Comparison of ENCODE assay signal across 40 cellular contexts in the genomic region with DNA sequence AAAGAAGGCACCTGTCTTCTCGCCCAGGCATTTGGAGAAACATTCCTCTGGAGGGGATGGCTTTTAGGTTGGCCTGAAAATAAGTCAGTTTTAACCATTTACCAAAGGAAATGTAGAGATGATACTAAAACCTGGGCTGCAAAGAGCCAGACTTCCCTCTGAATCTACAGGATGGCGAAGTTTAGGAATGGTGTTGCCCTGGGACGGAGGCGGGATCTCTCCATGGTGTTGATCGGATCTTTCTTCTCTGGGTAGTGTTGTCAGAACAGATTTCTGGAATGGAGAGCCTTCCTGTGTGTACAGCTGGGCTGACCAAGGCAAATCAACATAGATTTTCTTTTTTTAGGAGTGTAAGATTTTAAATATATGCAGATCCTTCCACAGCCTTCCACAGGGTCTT.
"Had no signal": no experiment of that assay in that cellular context is flagged by ENCODE, and none has a peak within 500 bp of the region (broad histone marks: within the 10 kb centered on the region; RNA-seq: fewer than 3 reads in every experiment).

No MANE protein-coding gene starts in this region.

- H3K4me1 ChIP-seq: ascending aorta had no signal

- H3K4me1 Mint-ChIP-seq: activated CD4-positive, alpha-beta memory T cell treated with anti-CD3 and anti-CD28 coated beads, Interleukin-2, amount 10 ng/mL, durations not matched to agents 7 days and 5 days; activated CD4-positive, alpha-beta T cell treated with anti-CD3 and anti-CD28 coated beads for 36 hours; activated CD4-positive, alpha-beta T cell treated with anti-CD3 and anti-CD28 coated beads, Interleukin-2, amount 10 ng/mL, durations not matched to agents 7 days and 5 days; activated naive CD4-positive, alpha-beta T cell treated with anti-CD3 and anti-CD28 coated beads, Interleukin-2, amount 10 ng/mL, durations not matched to agents 7 days and 5 days; activated naive CD4-positive, alpha-beta T cell treated with anti-CD3 and anti-CD28 coated beads, Interleukin-2, amount 50 U/mL, for 24 hours; activated naive CD8-positive, alpha-beta T cell treated with anti-CD3 and anti-CD28 coated beads, Interleukin-2, amount 10 ng/mL, durations not matched to agents 7 days and 5 days; activated naive CD8-positive, alpha-beta T cell treated with anti-CD3 and anti-CD28 coated beads, Interleukin-2, amount 50 U/mL, for 24 hours; brain; central memory CD8-positive, alpha-beta T cell had no signal

- FAIRE-seq: bronchial epithelial cell, TTC549 had no signal

- H3K27me3 Mint-ChIP-seq: activated CD4-positive, alpha-beta memory T cell treated with anti-CD3 and anti-CD28 coated beads, Interleukin-2, amount 10 ng/mL, durations not matched to agents 7 days and 5 days; activated CD4-positive, alpha-beta T cell treated with anti-CD3 and anti-CD28 coated beads for 36 hours; activated CD4-positive, alpha-beta T cell treated with anti-CD3 and anti-CD28 coated beads, Interleukin-2, amount 10 ng/mL, durations not matched to agents 7 days and 5 days; activated CD8-positive, alpha-beta memory T cell treated with anti-CD3 and anti-CD28 coated beads, Interleukin-2, amount 10 ng/mL, durations not matched to agents 7 days and 5 days; activated naive CD4-positive, alpha-beta T cell treated with anti-CD3 and anti-CD28 coated beads, Interleukin-2, amount 10 ng/mL, durations not matched to agents 7 days and 5 days; activated naive CD8-positive, alpha-beta T cell; activated naive CD8-positive, alpha-beta T cell treated with anti-CD3 and anti-CD28 coated beads, Interleukin-2, amount 10 ng/mL, durations not matched to agents 7 days and 5 days; activated naive CD8-positive, alpha-beta T cell treated with anti-CD3 and anti-CD28 coated beads, Interleukin-2, amount 50 U/mL, for 24 hours had no signal

- H3K27ac ChIP-seq: ascending aorta, cardiac muscle cell, VCaP had no signal

- H3K27me3 ChIP-seq: ascending aorta, cardiac muscle cell had no signal

- H3K4me3 ChIP-seq: ascending aorta, cardiac muscle cell had no signal

- DNase-seq: activated CD4-positive, alpha-beta memory T cell treated with anti-CD3 and anti-CD28 coated beads, Interleukin-2, amount 10 ng/mL, durations not matched to agents 7 days and 5 days; activated CD4-positive, alpha-beta T cell treated with anti-CD3 and anti-CD28 coated beads for 1 hour; activated CD4-positive, alpha-beta T cell treated with anti-CD3 and anti-CD28 coated beads for 36 hours; activated CD4-positive, alpha-beta T cell treated with anti-CD3 and anti-CD28 coated beads for 48 hours; activated CD4-positive, alpha-beta T cell treated with anti-CD3 and anti-CD28 coated beads, Interleukin-2, amount 10 ng/mL, durations not matched to agents 7 days and 5 days; activated CD4-positive, alpha-beta T cell treated with anti-CD3 and anti-CD28 coated beads, Interleukin-2, amount 50 U/mL, for 48 hours; activated CD4-positive, CD25-positive, alpha-beta regulatory T cell; activated CD8-positive, alpha-beta memory T cell treated with anti-CD3 and anti-CD28 coated beads for 24 hours; activated CD8-positive, alpha-beta memory T cell treated with anti-CD3 and anti-CD28 coated beads, Interleukin-2, amount 10 ng/mL, durations not matched to agents 7 days and 5 days; activated CD8-positive, alpha-beta memory T cell treated with anti-CD3 and anti-CD28 coated beads, Interleukin-2, amount 50 U/mL, for 48 hours; activated CD8-positive, alpha-beta T cell treated with anti-CD3 and anti-CD28 coated beads, Interleukin-2, amount 10 ng/mL, durations not matched to agents 7 days and 5 days; activated effector memory CD4-positive, alpha-beta T cell treated with Interleukin-2 at 50 U/mL for 16 hours; activated gamma-delta T cell; activated naive CD4-positive, alpha-beta T cell treated with anti-CD3 and anti-CD28 coated beads, Interleukin-2, amount 10 ng/mL, durations not matched to agents 7 days and 5 days; activated naive CD4-positive, alpha-beta T cell treated with Interleukin-2 at 50 U/mL for 16 hours; activated naive CD8-positive, alpha-beta T cell treated with anti-CD3 and anti-CD28 coated beads, Interleukin-2, amount 10 ng/mL, durations not matched to agents 7 days and 5 days; activated naive CD8-positive, alpha-beta T cell treated with anti-CD3 and anti-CD28 coated beads, Interleukin-2, amount 50 U/mL, for 24 hours; activated T-cell treated with anti-CD3 and anti-CD28 coated beads, Interleukin-2, amount 50 U/mL, for 24 hours; activated T-cell treated with anti-CD3 and anti-CD28 coated beads, Interleukin-2, amount 50 U/mL, for 48 hours; amygdala; anterior cingulate cortex; caudate nucleus; cerebellar nuclear complex; T-helper 1 cell; T-helper 2 cell; T-helper 9 cell had no signal

- H3K9me3 Mint-ChIP-seq: activated CD4-positive, alpha-beta memory T cell treated with anti-CD3 and anti-CD28 coated beads, Interleukin-2, amount 10 ng/mL, durations not matched to agents 7 days and 5 days; activated CD4-positive, alpha-beta T cell treated with anti-CD3 and anti-CD28 coated beads, Interleukin-2, amount 10 ng/mL, durations not matched to agents 7 days and 5 days; activated naive CD4-positive, alpha-beta T cell treated with anti-CD3 and anti-CD28 coated beads, Interleukin-2, amount 10 ng/mL, durations not matched to agents 7 days and 5 days; activated naive CD4-positive, alpha-beta T cell treated with anti-CD3 and anti-CD28 coated beads, Interleukin-2, amount 50 U/mL, for 24 hours; activated naive CD8-positive, alpha-beta T cell treated with anti-CD3 and anti-CD28 coated beads, Interleukin-2, amount 10 ng/mL, durations not matched to agents 7 days and 5 days; activated naive CD8-positive, alpha-beta T cell treated with anti-CD3 and anti-CD28 coated beads, Interleukin-2, amount 50 U/mL, for 24 hours; activated T-cell treated with anti-CD3 and anti-CD28 coated beads, Interleukin-2, amount 50 U/mL, for 24 hours; activated T-helper 2 cell treated with anti-CD3 and anti-CD28 coated beads, Interferon-gamma antibody, Interleukin-2, Interleukin-4, amounts not matched to agents 10 μg/mL and 5 μg/mL and 100 μg/mL, durations not matched to agents 14 hours and 24 hours and 36 hours; central memory CD8-positive, alpha-beta T cell; T-helper 1 cell treated with Interleukin-12 subunit alpha and Interleukin-12 subunit beta and Interleukin-4 antibody, amounts not matched to agents 30 μg/mL and 1 μg/mL, for 36 hours; T-helper 2 cell treated with Interferon-gamma antibody and Interleukin-4, amounts not matched to agents 5 μg/mL and 100 μg/mL, for 36 hours had no signal

- H3K36me3 Mint-ChIP-seq: activated CD8-positive, alpha-beta memory T cell treated with anti-CD3 and anti-CD28 coated beads, Interleukin-2, amount 10 ng/mL, durations not matched to agents 7 days and 5 days; activated naive CD4-positive, alpha-beta T cell treated with anti-CD3 and anti-CD28 coated beads, Interleukin-2, amount 10 ng/mL, durations not matched to agents 7 days and 5 days; activated naive CD4-positive, alpha-beta T cell treated with anti-CD3 and anti-CD28 coated beads, Interleukin-2, amount 50 U/mL, for 24 hours; activated naive CD8-positive, alpha-beta T cell; activated naive CD8-positive, alpha-beta T cell treated with anti-CD3 and anti-CD28 coated beads, Interleukin-2, amount 10 ng/mL, durations not matched to agents 7 days and 5 days; brain; WTC11 had no signal

- H3K27ac Mint-ChIP-seq: activated CD4-positive, alpha-beta memory T cell treated with anti-CD3 and anti-CD28 coated beads, Interleukin-2, amount 10 ng/mL, durations not matched to agents 7 days and 5 days; activated CD4-positive, alpha-beta T cell treated with anti-CD3 and anti-CD28 coated beads for 36 hours; activated CD4-positive, alpha-beta T cell treated with anti-CD3 and anti-CD28 coated beads, Interleukin-2, amount 10 ng/mL, durations not matched to agents 7 days and 5 days; activated CD8-positive, alpha-beta memory T cell treated with anti-CD3 and anti-CD28 coated beads, Interleukin-2, amount 10 ng/mL, durations not matched to agents 7 days and 5 days; activated CD8-positive, alpha-beta T cell treated with anti-CD3 and anti-CD28 coated beads, Interleukin-2, amount 10 ng/mL, durations not matched to agents 7 days and 5 days; activated naive CD4-positive, alpha-beta T cell treated with anti-CD3 and anti-CD28 coated beads, Interleukin-2, amount 10 ng/mL, durations not matched to agents 7 days and 5 days; activated naive CD4-positive, alpha-beta T cell treated with anti-CD3 and anti-CD28 coated beads, Interleukin-2, amount 50 U/mL, for 24 hours; activated naive CD8-positive, alpha-beta T cell; activated naive CD8-positive, alpha-beta T cell treated with anti-CD3 and anti-CD28 coated beads, Interleukin-2, amount 10 ng/mL, durations not matched to agents 7 days and 5 days; activated naive CD8-positive, alpha-beta T cell treated with anti-CD3 and anti-CD28 coated beads, Interleukin-2, amount 50 U/mL, for 24 hours; activated T-cell treated with anti-CD3 and anti-CD28 coated beads, Interleukin-2, amount 50 U/mL, for 24 hours; activated T-helper 2 cell treated with anti-CD3 and anti-CD28 coated beads, Interferon-gamma antibody, Interleukin-2, Interleukin-4, amounts not matched to agents 10 μg/mL and 5 μg/mL and 100 μg/mL, durations not matched to agents 14 hours and 24 hours and 36 hours; brain; T-helper 1 cell treated with Interleukin-12 subunit alpha and Interleukin-12 subunit beta and Interleukin-4 antibody, amounts not matched to agents 30 μg/mL and 1 μg/mL, for 36 hours; T-helper 2 cell treated with Interferon-gamma antibody and Interleukin-4, amounts not matched to agents 5 μg/mL and 100 μg/mL, for 36 hours; WTC11 had no signal

- H3K36me3 ChIP-seq: ascending aorta, cardiac muscle cell had no signal

- ATAC-seq: activated CD4-positive, alpha-beta T cell treated with anti-CD3 and anti-CD28 coated beads for 36 hours; activated CD4-positive, CD25-positive, alpha-beta regulatory T cell treated with anti-CD3 and anti-CD28 coated beads, Interleukin-2, amount 50 U/mL, for 24 hours; activated CD8-positive, alpha-beta memory T cell treated with anti-CD3 and anti-CD28 coated beads, Interleukin-2, amount 10 ng/mL, durations not matched to agents 7 days and 5 days; activated CD8-positive, alpha-beta T cell treated with anti-CD3 and anti-CD28 coated beads, Interleukin-2, amount 10 ng/mL, durations not matched to agents 7 days and 5 days; activated naive CD8-positive, alpha-beta T cell treated with anti-CD3 and anti-CD28 coated beads, Interleukin-2, amount 50 U/mL, for 24 hours; WTC11 had no signal

- H3K4me3 Mint-ChIP-seq: activated CD4-positive, alpha-beta memory T cell treated with anti-CD3 and anti-CD28 coated beads, Interleukin-2, amount 10 ng/mL, durations not matched to agents 7 days and 5 days; activated CD4-positive, alpha-beta T cell treated with anti-CD3 and anti-CD28 coated beads for 36 hours; activated CD4-positive, alpha-beta T cell treated with anti-CD3 and anti-CD28 coated beads, Interleukin-2, amount 10 ng/mL, durations not matched to agents 7 days and 5 days; activated CD8-positive, alpha-beta memory T cell treated with anti-CD3 and anti-CD28 coated beads, Interleukin-2, amount 10 ng/mL, durations not matched to agents 7 days and 5 days; activated CD8-positive, alpha-beta T cell treated with anti-CD3 and anti-CD28 coated beads, Interleukin-2, amount 10 ng/mL, durations not matched to agents 7 days and 5 days; activated naive CD4-positive, alpha-beta T cell treated with anti-CD3 and anti-CD28 coated beads, Interleukin-2, amount 10 ng/mL, durations not matched to agents 7 days and 5 days; activated naive CD4-positive, alpha-beta T cell treated with anti-CD3 and anti-CD28 coated beads, Interleukin-2, amount 50 U/mL, for 24 hours; activated naive CD8-positive, alpha-beta T cell; activated naive CD8-positive, alpha-beta T cell treated with anti-CD3 and anti-CD28 coated beads, Interleukin-2, amount 10 ng/mL, durations not matched to agents 7 days and 5 days; activated naive CD8-positive, alpha-beta T cell treated with anti-CD3 and anti-CD28 coated beads, Interleukin-2, amount 50 U/mL, for 24 hours; activated T-cell treated with anti-CD3 and anti-CD28 coated beads, Interleukin-2, amount 50 U/mL, for 24 hours; brain; central memory CD8-positive, alpha-beta T cell; T-helper 1 cell treated with Interleukin-12 subunit alpha and Interleukin-12 subunit beta and Interleukin-4 antibody, amounts not matched to agents 30 μg/mL and 1 μg/mL, for 36 hours; T-helper 2 cell treated with Interferon-gamma antibody and Interleukin-4, amounts not matched to agents 5 μg/mL and 100 μg/mL, for 36 hours; WTC11 had no signal
